In genomic region chr2:203721770-203722169, GRCh38 we compare ENCODE assay signal across 15 cellular contexts. TPM values are rescaled to one million over a fixed set of nuclear protein-coding genes. Genes with fewer than 3 reads are reported as not detected.
A peak's percentile ranks its signal among the peaks of the same experiment; 100 is the strongest.
DNase-seq lines count a peak whose midpoint lies in the region; ATAC-seq and TF ChIP-seq lines count a peak whose summit lies in the region.
"Had no signal": no experiment of that assay in that cellular context is flagged by ENCODE, and none has a peak within 500 bp of the region (broad histone marks: within the 10 kb centered on the region; RNA-seq: fewer than 3 reads in every experiment).

No MANE protein-coding gene starts in this region.

- CTCF ChIA-PET in activated CD8-positive, alpha-beta T cell treated with anti-CD3 and anti-CD28 coated beads, Interleukin-2, amount 10 ng/mL, durations not matched to agents 7 days and 5 days (lab: Charles Lee): interaction anchor here (0.9 to 7.4 kb wide), 10 partner anchors 9 to 142 kb away, joined by 3 to 95 read pairs (median 7); no protein-coding TSS in a partner anchor
- CTCF ChIA-PET in naive thymus-derived CD4-positive, alpha-beta T cell (lab: Charles Lee): interaction anchor here (0.5 to 3.9 kb wide), 8 partner anchors 11 to 176 kb away, joined by 3 to 31 read pairs (median 4); no protein-coding TSS in a partner anchor

- H3K27me3 Mint-ChIP-seq in T-helper 2 cell treated with Interferon-gamma antibody and Interleukin-4, amounts not matched to agents 5 μg/mL and 100 μg/mL, for 36 hours (ENCODE audit: low read depth): no peaks in the 10 kb centered on the region
- H3K27me3 Mint-ChIP-seq in GM23338 (ENCODE audit: insufficient read depth, low read depth, poor library complexity): no peaks in the 10 kb centered on the region
- H3K27me3 Mint-ChIP-seq in activated CD8-positive, alpha-beta T cell treated with anti-CD3 and anti-CD28 coated beads, Interleukin-2, amount 10 ng/mL, durations not matched to agents 7 days and 5 days (ENCODE audit: low read depth): no peaks in the 10 kb centered on the region
- H3K27me3 Mint-ChIP-seq in naive thymus-derived CD4-positive, alpha-beta T cell: no peaks in the 10 kb centered on the region

- H3K27ac Mint-ChIP-seq in T-helper 2 cell treated with Interferon-gamma antibody and Interleukin-4, amounts not matched to agents 5 μg/mL and 100 μg/mL, for 36 hours: peak overlapping the region; percentile 94
- peak overlapping the region; percentile 46; the same call in 1 of the 2 replicates for H3K27ac Mint-ChIP-seq in GM23338
- peak overlapping the region; percentile 89 for H3K27ac Mint-ChIP-seq in activated CD8-positive, alpha-beta T cell treated with anti-CD3 and anti-CD28 coated beads, Interleukin-2, amount 10 ng/mL, durations not matched to agents 7 days and 5 days
- peak overlapping the region; percentile 90 to 99 (median 97) for H3K27ac Mint-ChIP-seq in naive thymus-derived CD4-positive, alpha-beta T cell
- H3K27ac Mint-ChIP-seq: naive B cell had no signal

- no peaks in the 10 kb centered on the region for H3K27me3 ChIP-seq in GM23338 (ENCODE audit: insufficient read depth)
- H3K27me3 ChIP-seq in naive thymus-derived CD4-positive, alpha-beta T cell (ENCODE audit: control insufficient read depth in 2 of 2, insufficient read depth in 2 of 2, low read length in 2 of 2): no peaks in the 10 kb centered on the region
- H3K27me3 ChIP-seq in body of pancreas: no peaks in the 10 kb centered on the region
- H3K27me3 ChIP-seq in Peyer's patch: no peaks in the 10 kb centered on the region

- peaks cover 69% of the 10 kb centered on the region for H3K36me3 Mint-ChIP-seq in T-helper 2 cell treated with Interferon-gamma antibody and Interleukin-4, amounts not matched to agents 5 μg/mL and 100 μg/mL, for 36 hours (ENCODE audit: low read depth)
- H3K36me3 Mint-ChIP-seq in GM23338 (ENCODE audit: low read depth): no peaks in the 10 kb centered on the region; the same call in 2 of the 3 replicates
- H3K36me3 Mint-ChIP-seq in activated CD8-positive, alpha-beta T cell treated with anti-CD3 and anti-CD28 coated beads, Interleukin-2, amount 10 ng/mL, durations not matched to agents 7 days and 5 days (ENCODE audit: low read depth): peaks cover 50% of the 10 kb centered on the region
- peaks cover 16 to 56% (median 40%) of the 10 kb centered on the region in 5 donors for H3K36me3 Mint-ChIP-seq in naive thymus-derived CD4-positive, alpha-beta T cell
- H3K36me3 Mint-ChIP-seq: naive B cell had no signal

- H4K20me1 ChIP-seq in GM23338 (replicated peaks; ENCODE audit: insufficient read depth): no peaks in the 10 kb centered on the region

- H2AFZ ChIP-seq in GM23338: peak overlapping the region; percentile 12; the same call in 1 of the 2 replicates
- H2AFZ ChIP-seq: GM23248 had no signal

- H3K4me2 ChIP-seq in GM23338: peak overlapping the region; percentile 47

- no peaks in the 10 kb centered on the region; the same call in 1 of the 2 replicates for H3F3A ChIP-seq in GM23338 (replicated peaks; ENCODE audit: low read depth)

- H3K4me1 Mint-ChIP-seq in T-helper 2 cell treated with Interferon-gamma antibody and Interleukin-4, amounts not matched to agents 5 μg/mL and 100 μg/mL, for 36 hours (ENCODE audit: low read depth): peaks cover 74% of the 10 kb centered on the region
- peaks cover 34% of the 10 kb centered on the region for H3K4me1 Mint-ChIP-seq in GM23338
- H3K4me1 Mint-ChIP-seq in activated CD8-positive, alpha-beta T cell treated with anti-CD3 and anti-CD28 coated beads, Interleukin-2, amount 10 ng/mL, durations not matched to agents 7 days and 5 days (ENCODE audit: low read depth): peaks cover 81% of the 10 kb centered on the region
- peaks cover 62 to 100% (median 94%) of the 10 kb centered on the region in 7 donors for H3K4me1 Mint-ChIP-seq in naive thymus-derived CD4-positive, alpha-beta T cell

- intact Hi-C loops in naive thymus-derived CD4-positive, alpha-beta T cell (cut with micrococcal nuclease): no loop called here
- intact Hi-C loops in body of pancreas (cut with DNase I): no loop called here

- ATAC-seq in GM23338 (peak; percentile 86), body of pancreas (no peak)
- no peak for ATAC-seq in activated CD8-positive, alpha-beta T cell treated with anti-CD3 and anti-CD28 coated beads, Interleukin-2, amount 10 ng/mL, durations not matched to agents 7 days and 5 days
- ATAC-seq in naive thymus-derived CD4-positive, alpha-beta T cell: no peak

- H3K4me1 ChIP-seq in GM23338 (ENCODE audit: insufficient read depth): peaks cover 44% of the 10 kb centered on the region
- H3K4me1 ChIP-seq in naive thymus-derived CD4-positive, alpha-beta T cell (ENCODE audit: control insufficient read depth in 2 of 2, insufficient read depth in 2 of 2, low read length in 2 of 2): peaks cover 76 to 92% of the 10 kb centered on the region in 2 donors
- no peaks in the 10 kb centered on the region for H3K4me1 ChIP-seq in body of pancreas
- H3K4me1 ChIP-seq in Peyer's patch: no peaks in the 10 kb centered on the region
- H3K4me1 ChIP-seq: BE2C had no signal

- TF ChIP-seq POLR2A in body of pancreas (IDR thresholded peaks at IDR 0.05): no peak
- TF ChIP-seq POLR2A in Peyer's patch (IDR thresholded peaks at IDR 0.05): no peak

- H3K36me3 ChIP-seq in GM23338 (ENCODE audit: insufficient read depth): no peaks in the 10 kb centered on the region
- H3K36me3 ChIP-seq in naive thymus-derived CD4-positive, alpha-beta T cell (ENCODE audit: control insufficient read depth in 2 of 3, insufficient read depth in 3 of 3, low read length in 3 of 3): peaks cover 0 to 8% (median 3%) of the 10 kb centered on the region in 3 experiments
- H3K36me3 ChIP-seq in body of pancreas (replicated peaks in 1 of 2; ENCODE audit: insufficient read depth in 1 of 2, low read depth in 2 of 2): no peaks in the 10 kb centered on the region
- no peaks in the 10 kb centered on the region for H3K36me3 ChIP-seq in Peyer's patch
- H3K36me3 ChIP-seq: BE2C had no signal

- WGBS in body of pancreas, 2 donors: 88 to 89% methylated on average over 2 of the region's 2 CpGs

- DNase-seq in T-helper 2 cell treated with Interferon-gamma antibody and Interleukin-4, amounts not matched to agents 5 μg/mL and 100 μg/mL, for 36 hours (ENCODE audit: low spot score): no peak
- DNase-seq in T-helper 2 cell (no peak), GM23338 (ENCODE audit: low spot score) (peak; percentile 41), HuH-7.5 (ENCODE audit: low spot score) (no peak), body of pancreas (no peak), Peyer's patch (no peak)
- no peak for DNase-seq in activated CD8-positive, alpha-beta T cell treated with anti-CD3 and anti-CD28 coated beads, Interleukin-2, amount 10 ng/mL, durations not matched to agents 7 days and 5 days
- DNase-seq in naive thymus-derived CD4-positive, alpha-beta T cell: no peak
- DNase-seq: anterior cingulate cortex, BE2C, naive B cell had no signal

- no peaks in the 10 kb centered on the region for H3K79me2 ChIP-seq in GM23338 (replicated peaks; ENCODE audit: insufficient read depth)

- no peak overlapping the region for H3K4me3 ChIP-seq in GM23338
- H3K4me3 ChIP-seq in naive thymus-derived CD4-positive, alpha-beta T cell (ENCODE audit: low read length): peak overlapping the region; percentile 21
- no peak overlapping the region for H3K4me3 ChIP-seq in body of pancreas
- no peak overlapping the region for H3K4me3 ChIP-seq in Peyer's patch
- H3K4me3 ChIP-seq: GM23248 had no signal

- H3K9me3 Mint-ChIP-seq in T-helper 2 cell treated with Interferon-gamma antibody and Interleukin-4, amounts not matched to agents 5 μg/mL and 100 μg/mL, for 36 hours: peaks cover 4% of the 10 kb centered on the region
- no peaks in the 10 kb centered on the region for H3K9me3 Mint-ChIP-seq in GM23338
- H3K9me3 Mint-ChIP-seq in activated CD8-positive, alpha-beta T cell treated with anti-CD3 and anti-CD28 coated beads, Interleukin-2, amount 10 ng/mL, durations not matched to agents 7 days and 5 days (ENCODE audit: insufficient read depth): no peaks in the 10 kb centered on the region
- peaks cover 0 to 14% (median 0%) of the 10 kb centered on the region in 11 donors for H3K9me3 Mint-ChIP-seq in naive thymus-derived CD4-positive, alpha-beta T cell

- POLR2A ChIA-PET in activated CD8-positive, alpha-beta T cell treated with anti-CD3 and anti-CD28 coated beads, Interleukin-2, amount 10 ng/mL, durations not matched to agents 7 days and 5 days (lab: Charles Lee): interaction anchor here (1.4 to 8.5 kb wide), 7 partner anchors 9 to 93 kb away, joined by 6 to 90 read pairs (median 12); partner anchors contain the start of gene CD28
- POLR2A ChIA-PET in naive thymus-derived CD4-positive, alpha-beta T cell (lab: Charles Lee): interaction anchor here (0.9 to 11.2 kb wide), 8 partner anchors 9 to 192 kb away, joined by 3 to 343 read pairs (median 4); partner anchors contain the start of gene CD28

- no peak for TF ChIP-seq CTCF in GM23338 (conservative IDR thresholded peaks at IDR 0.05; ENCODE audit: low read depth in 2 of 2)
- TF ChIP-seq CTCF in body of pancreas (IDR thresholded peaks at IDR 0.05): no peak
- TF ChIP-seq CTCF in Peyer's patch (IDR thresholded peaks at IDR 0.05): no peak

- 0 out of 2 replicates have a peak, but pooled peaks cover 3% of the 10 kb centered on the region for H3K9me2 ChIP-seq in GM23338 (ENCODE audit: insufficient read depth)

- peak overlapping the region; percentile 81 for H3K4me3 Mint-ChIP-seq in T-helper 2 cell treated with Interferon-gamma antibody and Interleukin-4, amounts not matched to agents 5 μg/mL and 100 μg/mL, for 36 hours
- H3K4me3 Mint-ChIP-seq in GM23338: peak overlapping the region; percentile 16; the same call in 1 of the 3 replicates
- peak overlapping the region; percentile 66 for H3K4me3 Mint-ChIP-seq in activated CD8-positive, alpha-beta T cell treated with anti-CD3 and anti-CD28 coated beads, Interleukin-2, amount 10 ng/mL, durations not matched to agents 7 days and 5 days
- H3K4me3 Mint-ChIP-seq in naive thymus-derived CD4-positive, alpha-beta T cell: peak overlapping the region; percentile 70 to 91 (median 78)
- H3K4me3 Mint-ChIP-seq: naive B cell had no signal

- H3K9me3 ChIP-seq in naive thymus-derived CD4-positive, alpha-beta T cell (ENCODE audit: control insufficient read depth in 2 of 3, low read length in 3 of 3): no peaks in the 10 kb centered on the region
- H3K9me3 ChIP-seq in body of pancreas (no peaks in the 10 kb centered on the region), Peyer's patch (no peaks in the 10 kb centered on the region)
- H3K9me3 ChIP-seq: BE2C had no signal

- H3K27ac ChIP-seq in GM23338 (ENCODE audit: low read depth) (peak overlapping the region; percentile 84), body of pancreas (no peak overlapping the region), Peyer's patch (peak overlapping the region in 1 of 4 donors; percentile 59)
- H3K27ac ChIP-seq in naive thymus-derived CD4-positive, alpha-beta T cell (ENCODE audit: low read depth, low read length): peak overlapping the region; percentile 71
- H3K27ac ChIP-seq: GM23248 had no signal

RNA-seq across cellular contexts. Expression of gene CD28, which starts 15.3 kb away (rescaled TPM):
- not detected in 2 replicates for total RNA-seq in GM23338 (2014; rRNA removed; shearing (Covaris generic))
- polyA plus RNA-seq in GM23338 (2016; fragmentation: Nextera tagmentation; extraction: Ambion mirVana): not detected in 2 replicates
- total RNA-seq in activated CD8-positive, alpha-beta T cell treated with anti-CD3 and anti-CD28 coated beads, Interleukin-2, amount 10 ng/mL, durations not matched to agents 7 days and 5 days: 10 to 100 TPM; 25.6 to 27.2 TPM
- 100 to 1,000 TPM in 4 of 5 experiments, 10 to 100 TPM in 1; 66.7 to 224 (median 121) TPM for total RNA-seq in naive thymus-derived CD4-positive, alpha-beta T cell
- polyA plus RNA-seq in naive thymus-derived CD4-positive, alpha-beta T cell: 10 to 100 TPM; 52.2 to 67.5 TPM
- total RNA-seq in body of pancreas: under 1 TPM in 1 of 2 donors, not detected in 1; 0.52 TPM
- 1 to 10 TPM in 1 of 4 donors, under 1 TPM in 3; 0.53 to 5.0 (median 0.76) TPM for total RNA-seq in Peyer's patch
- total RNA-seq: A172, G401, HT-29 had no signal

Comparison
In these comparisons a context has a peak if more than half of its experiments do, and no peak if none do; other contexts are left out.
1. H3K27ac Mint-ChIP-seq: peak in every context shown above with its lines; median percentile 97 in naive thymus-derived CD4-positive, alpha-beta T cell; 94 in T-helper 2 cell treated with Interferon-gamma antibody and Interleukin-4, amounts not matched to agents 5 μg/mL and 100 μg/mL, for 36 hours; 89 in activated CD8-positive, alpha-beta T cell treated with anti-CD3 and anti-CD28 coated beads, Interleukin-2, amount 10 ng/mL, durations not matched to agents 7 days and 5 days; 46 in GM23338.
2. H3K4me3 Mint-ChIP-seq: peak in every context shown above with its lines; median percentile 81 in T-helper 2 cell treated with Interferon-gamma antibody and Interleukin-4, amounts not matched to agents 5 μg/mL and 100 μg/mL, for 36 hours; 78 in naive thymus-derived CD4-positive, alpha-beta T cell; 66 in activated CD8-positive, alpha-beta T cell treated with anti-CD3 and anti-CD28 coated beads, Interleukin-2, amount 10 ng/mL, durations not matched to agents 7 days and 5 days; 16 in GM23338.
3. H3K27ac ChIP-seq: peak in GM23338 (single experiment) and naive thymus-derived CD4-positive, alpha-beta T cell (single experiment); none in body of pancreas (0 of 4).
4. RNA of gene CD28, which starts 15.3 kb away (total RNA-seq): 66.7 to 224 TPM in naive thymus-derived CD4-positive, alpha-beta T cell and 25.6 to 27.2 TPM in activated CD8-positive, alpha-beta T cell treated with anti-CD3 and anti-CD28 coated beads, Interleukin-2, amount 10 ng/mL, durations not matched to agents 7 days and 5 days; 0.53 to 5.0 TPM in Peyer's patch, 0.52 TPM in body of pancreas and not detected in GM23338; every median in the first group is over 4 times any median in the second.